In the genomic region with DNA sequence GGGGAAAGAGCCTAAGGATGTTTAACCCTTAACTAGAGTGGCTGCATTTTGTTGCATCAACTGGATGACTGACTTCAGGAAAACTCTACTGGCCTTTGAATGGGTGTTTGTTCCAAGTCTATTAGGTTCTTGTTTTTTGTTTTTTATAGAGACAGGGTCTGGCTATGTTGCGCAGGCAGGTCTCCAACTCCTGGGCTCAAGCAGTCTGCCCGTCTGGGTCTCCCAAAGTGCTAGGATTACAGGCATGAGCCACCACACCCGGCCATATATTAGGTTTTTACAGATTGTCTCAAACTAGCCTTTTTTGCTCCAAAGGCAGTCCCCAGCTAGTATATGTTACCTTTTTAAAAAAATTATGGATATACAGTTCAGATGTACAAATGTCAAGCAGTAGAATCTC, we compare ENCODE assay signal across 10 cellular contexts. TPM values are rescaled to one million over a fixed set of nuclear protein-coding genes. Genes with fewer than 3 reads are reported as not detected.
DNase-seq lines count a peak whose midpoint lies in the region; ATAC-seq and TF ChIP-seq lines count a peak whose summit lies in the region.
"Had no signal": no experiment of that assay in that cellular context is flagged by ENCODE, and none has a peak within 500 bp of the region (broad histone marks: within the 10 kb centered on the region; RNA-seq: fewer than 3 reads in every experiment).

No MANE protein-coding gene starts in this region.

- peak overlapping the region; percentile 81 to 94 (median 91) for H3K4me3 Mint-ChIP-seq in naive thymus-derived CD4-positive, alpha-beta T cell

- H3K27me3 Mint-ChIP-seq in naive thymus-derived CD4-positive, alpha-beta T cell = no peaks in the 10 kb centered on the region

- peak overlapping the region; percentile 97 for H3K27ac ChIP-seq in colonic mucosa
- peak overlapping the region; percentile 99 for H3K27ac ChIP-seq in naive thymus-derived CD4-positive, alpha-beta T cell (ENCODE audit: low read depth, low read length)

- peak overlapping the region; percentile 74 to 97 (median 94) for H3K27ac Mint-ChIP-seq in naive thymus-derived CD4-positive, alpha-beta T cell

- no peaks in the 10 kb centered on the region for H3K27me3 ChIP-seq in colonic mucosa
- H3K27me3 ChIP-seq in naive thymus-derived CD4-positive, alpha-beta T cell (ENCODE audit: control insufficient read depth in 2 of 2, insufficient read depth in 2 of 2, low read length in 2 of 2) = no peaks in the 10 kb centered on the region

- peak overlapping the region in 1 of 2 donors; percentile 83 for H3K9ac ChIP-seq in colonic mucosa (ENCODE audit: low read depth in 2 of 2, low read length in 2 of 2)

- POLR2A ChIA-PET in AG04449 (lab: Yijun Ruan, JAX) = no interaction called here
- POLR2A ChIA-PET in naive thymus-derived CD4-positive, alpha-beta T cell (lab: Charles Lee) = interaction anchor here (0.6 to 6.4 kb wide), 7 partner anchors 10 to 521 kb away, joined by 3 to 62 read pairs (median 7); a partner anchor contains a TSS

- CTCF ChIA-PET in AG04449 (lab: Yijun Ruan, JAX) = interaction anchor here (1.0 to 3.4 kb wide), 4 partner anchors 10 to 62 kb away, joined by 3 to 15 read pairs (median 7); a partner anchor contains a TSS
- CTCF ChIA-PET in naive thymus-derived CD4-positive, alpha-beta T cell (lab: Charles Lee) = interaction anchor here (0.7 kb wide), 1 partner anchor 319 kb away, joined by 4 read pairs; no protein-coding TSS in a partner anchor

- peaks cover 0 to 17% (median 2%) of the 10 kb centered on the region in 5 donors for H3K36me3 Mint-ChIP-seq in naive thymus-derived CD4-positive, alpha-beta T cell

- H3K4me1 ChIP-seq in colonic mucosa = peaks cover 7% of the 10 kb centered on the region
- H3K4me1 ChIP-seq in naive thymus-derived CD4-positive, alpha-beta T cell (ENCODE audit: control insufficient read depth in 2 of 2, insufficient read depth in 2 of 2, low read length in 2 of 2) = peaks cover 11 to 17% of the 10 kb centered on the region in 2 donors

- no peak for ATAC-seq in naive thymus-derived CD4-positive, alpha-beta T cell
- ATAC-seq in GM18868 (IDR thresholded peaks at IDR 0.05; ENCODE audit: unreplicated experiment) (no peak), HG03135 (IDR thresholded peaks at IDR 0.05; ENCODE audit: unreplicated experiment) (no peak)

- no peaks in the 10 kb centered on the region for H3K9me3 ChIP-seq in colonic mucosa
- no peaks in the 10 kb centered on the region for H3K9me3 ChIP-seq in naive thymus-derived CD4-positive, alpha-beta T cell (ENCODE audit: control insufficient read depth in 2 of 3, low read length in 3 of 3)

- no peaks in the 10 kb centered on the region for H3K36me3 ChIP-seq in colonic mucosa
- peaks cover 0 to 23% (median 0%) of the 10 kb centered on the region in 3 experiments for H3K36me3 ChIP-seq in naive thymus-derived CD4-positive, alpha-beta T cell (ENCODE audit: control insufficient read depth in 2 of 3, insufficient read depth in 3 of 3, low read length in 3 of 3)

- H3K4me3 ChIP-seq in AG04449 (ENCODE audit: low read depth, low read length) = peak overlapping the region; percentile 90
- H3K4me3 ChIP-seq in Jurkat, Clone E6-1 (ENCODE audit: low read length) = peak overlapping the region; percentile 72
- peak overlapping the region; percentile 65 for H3K4me3 ChIP-seq in colonic mucosa
- H3K4me3 ChIP-seq in naive thymus-derived CD4-positive, alpha-beta T cell (ENCODE audit: low read length) = peak overlapping the region; percentile 85

- intact Hi-C loops in colonic mucosa (cut with DNase I) = no loop called here
- intact Hi-C loops in naive thymus-derived CD4-positive, alpha-beta T cell (cut with micrococcal nuclease) = loop anchor here (1.0 to 5.0 kb wide), 11 partner anchors 17 to 767 kb away; a partner anchor contains a TSS

- peaks cover 17 to 63% (median 50%) of the 10 kb centered on the region in 7 donors for H3K4me1 Mint-ChIP-seq in naive thymus-derived CD4-positive, alpha-beta T cell

- DNase-seq in AG04449 (ENCODE audit: low read depth, low spot score) = no peak
- no peak for DNase-seq in Jurkat, Clone E6-1 (ENCODE audit: low read depth, low spot score)
- no peak for DNase-seq in colonic mucosa
- no peak for DNase-seq in naive thymus-derived CD4-positive, alpha-beta T cell
- no peak for DNase-seq in LoVo (ENCODE audit: low spot score)
- no peak for DNase-seq in SW 1271 (lab: John Stamatoyannopoulos, UW)

- TF ChIP-seq CTCF in AG04449 (IDR thresholded peaks at IDR 0.05; ENCODE audit: insufficient read depth, low read length, missing control alignments) = no peak
- no peak for TF ChIP-seq CTCF in colonic mucosa (IDR thresholded peaks at IDR 0.05)

- no peaks in the 10 kb centered on the region for H3K9me3 Mint-ChIP-seq in naive thymus-derived CD4-positive, alpha-beta T cell

RNA-seq across cellular contexts. Expression of a gene that starts 1.1 kb away (rescaled TPM):
- 279 TPM for polyA plus RNA-seq in Jurkat, Clone E6-1 (2012; ENCODE audit: insufficient read depth, insufficient read length)
- 10 to 100 TPM; 77.8 to 96.0 TPM for total RNA-seq in colonic mucosa
- 10 to 100 TPM; 47.1 to 81.1 (median 54.2) TPM for total RNA-seq in naive thymus-derived CD4-positive, alpha-beta T cell
- polyA plus RNA-seq in naive thymus-derived CD4-positive, alpha-beta T cell = 10 to 100 TPM; 37.0 to 49.8 TPM

RNA-seq across cellular contexts. Expression of a gene that starts 15.3 kb away (rescaled TPM):
- not detected for polyA plus RNA-seq in Jurkat, Clone E6-1 (2012; ENCODE audit: insufficient read depth, insufficient read length)
- total RNA-seq in colonic mucosa = 1 to 10 TPM; 2.3 to 4.5 TPM
- 1 to 10 TPM in 4 of 5 experiments, not detected in 1; 2.0 to 4.0 (median 3.4) TPM for total RNA-seq in naive thymus-derived CD4-positive, alpha-beta T cell
- polyA plus RNA-seq in naive thymus-derived CD4-positive, alpha-beta T cell = 1 to 10 TPM; 2.0 to 4.3 TPM

RNA-seq across cellular contexts. Expression of a gene that starts 20.1 kb away (rescaled TPM):
- polyA plus RNA-seq in Jurkat, Clone E6-1 (2012; ENCODE audit: insufficient read depth, insufficient read length) = 73.9 TPM
- total RNA-seq in colonic mucosa = 100 to 1,000 TPM; 420 to 719 TPM
- 10 to 100 TPM; 38.2 to 56.1 (median 46.4) TPM for total RNA-seq in naive thymus-derived CD4-positive, alpha-beta T cell
- 10 to 100 TPM; 25.6 to 32.8 TPM for polyA plus RNA-seq in naive thymus-derived CD4-positive, alpha-beta T cell

RNA-seq across cellular contexts. Expression of a gene that starts 25.1 kb away (rescaled TPM):
- not detected for polyA plus RNA-seq in Jurkat, Clone E6-1 (2012; ENCODE audit: insufficient read depth, insufficient read length)
- total RNA-seq in colonic mucosa = not detected
- total RNA-seq in naive thymus-derived CD4-positive, alpha-beta T cell = 1 to 10 TPM in 4 of 5 experiments, not detected in 1; 1.2 to 5.7 (median 3.9) TPM
- 1 to 10 TPM; 1.6 to 2.4 TPM for polyA plus RNA-seq in naive thymus-derived CD4-positive, alpha-beta T cell
- total RNA-seq: dermis blood vessel endothelial cell, LHCN-M2 had no signal

RNA-seq across cellular contexts. Expression of a gene that starts 33.7 kb away (rescaled TPM):
- polyA plus RNA-seq in Jurkat, Clone E6-1 (2012; ENCODE audit: insufficient read depth, insufficient read length) = not detected
- 1 to 10 TPM; 1.2 to 1.9 TPM for total RNA-seq in colonic mucosa
- 1 to 10 TPM in 1 of 5 experiments, under 1 TPM in 1, not detected in 3; 0.74 to 3.0 TPM for total RNA-seq in naive thymus-derived CD4-positive, alpha-beta T cell
- 1 to 10 TPM; 1.3 to 1.5 TPM for polyA plus RNA-seq in naive thymus-derived CD4-positive, alpha-beta T cell
- total RNA-seq: dermis blood vessel endothelial cell, LHCN-M2 had no signal

Comparison
In these comparisons a context has a peak if more than half of its experiments do, and no peak if none do; other contexts are left out.
1. RNA of a gene that starts 20.1 kb away (total RNA-seq): 420 to 719 TPM in colonic mucosa; 38.2 to 56.1 TPM in naive thymus-derived CD4-positive, alpha-beta T cell; every median in the first group is over 4 times any median in the second.
2. Peak in every context shown above with its lines, with median percentiles within 50 percentile points of each other: H3K4me3 ChIP-seq.